In the genomic region with DNA sequence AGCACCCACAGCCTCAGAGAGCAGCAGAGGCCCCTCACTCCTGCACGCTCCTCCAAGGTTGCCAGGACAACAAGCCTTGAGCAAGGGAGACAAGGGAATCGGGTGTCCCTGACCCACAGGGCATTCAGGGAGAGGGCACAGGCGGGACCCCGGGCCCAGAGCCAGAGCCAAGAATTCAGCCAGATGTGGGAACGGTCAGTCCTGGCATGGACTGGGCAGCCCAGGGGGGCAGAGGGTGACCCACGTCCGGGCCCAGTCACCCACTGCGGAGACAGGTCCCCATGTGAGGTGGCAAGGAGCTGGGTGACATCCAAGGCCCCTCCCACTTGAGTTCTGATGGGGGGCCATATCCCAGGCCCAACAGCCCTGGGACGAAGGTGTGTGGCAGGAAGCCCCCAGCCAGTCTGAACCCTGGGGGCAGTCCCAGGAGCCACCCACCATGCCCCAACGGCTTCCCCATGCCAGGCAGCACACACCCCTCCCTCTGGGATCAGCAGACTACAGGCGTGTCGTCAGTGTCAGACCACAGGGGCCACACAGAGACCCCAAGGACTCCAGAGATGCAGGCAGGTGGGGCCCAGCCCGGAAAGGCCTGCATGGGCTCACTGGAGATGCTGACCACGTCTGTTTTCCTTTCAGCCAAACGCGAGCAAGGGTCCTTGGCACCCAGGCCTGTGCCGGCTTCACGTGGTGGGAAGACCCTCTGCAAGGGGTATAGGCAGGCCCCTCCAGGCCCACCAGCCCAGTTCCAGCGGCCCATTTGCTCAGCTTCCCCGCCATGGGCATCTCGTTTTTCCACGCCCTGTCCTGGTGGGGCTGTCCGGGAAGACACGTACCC, we compare ENCODE assay signal across 21 cellular contexts. TPM values are rescaled to one million over a fixed set of nuclear protein-coding genes. Genes with fewer than 3 reads are reported as not detected.
DNase-seq lines count a peak whose midpoint lies in the region; ATAC-seq and TF ChIP-seq lines count a peak whose summit lies in the region.
"Had no signal": no experiment of that assay in that cellular context is flagged by ENCODE, and none has a peak within 500 bp of the region (broad histone marks: within the 10 kb centered on the region; RNA-seq: fewer than 3 reads in every experiment).

No MANE protein-coding gene starts in this region.

- H4K20me1 ChIP-seq in osteoblast (ENCODE audit: insufficient read depth, low read length): no peaks in the 10 kb centered on the region
- H4K20me1 ChIP-seq: BLaER1 treated with 17β-estradiol and CSF1 and Interleukin-3, amounts not matched to agents 10 nM and 100 nM had no signal

- no peak overlapping the region for H2AFZ ChIP-seq in osteoblast (ENCODE audit: low read length)
- H2AFZ ChIP-seq: GM23248 had no signal

- CTCF ChIA-PET in activated CD4-positive, alpha-beta T cell treated with anti-CD3 and anti-CD28 coated beads, Interleukin-2, amount 10 ng/mL, durations not matched to agents 7 days and 5 days (lab: Charles Lee): no interaction called here

- no peak overlapping the region for H3K4me2 ChIP-seq in osteoblast (ENCODE audit: insufficient read depth, low read length)
- H3K4me2 ChIP-seq: BLaER1 treated with 17β-estradiol and CSF1 and Interleukin-3, amounts not matched to agents 10 nM and 100 nM had no signal

- no peaks in the 10 kb centered on the region for H3K9me3 Mint-ChIP-seq in activated CD4-positive, alpha-beta T cell treated with anti-CD3 and anti-CD28 coated beads, Interleukin-2, amount 10 ng/mL, durations not matched to agents 24 days and 14 days
- H3K9me3 Mint-ChIP-seq in activated CD4-positive, alpha-beta T cell treated with anti-CD3 and anti-CD28 coated beads, Interleukin-2, amount 10 ng/mL, durations not matched to agents 7 days and 5 days: no peaks in the 10 kb centered on the region
- no peaks in the 10 kb centered on the region for H3K9me3 Mint-ChIP-seq in CD14-positive monocyte
- H3K9me3 Mint-ChIP-seq: CD4-positive, alpha-beta T cell had no signal

- no peaks in the 10 kb centered on the region for H3K27me3 ChIP-seq in osteoblast (ENCODE audit: insufficient read depth, low read length)
- H3K27me3 ChIP-seq: BLaER1 treated with 17β-estradiol and CSF1 and Interleukin-3, amounts not matched to agents 10 nM and 100 nM had no signal

- intact Hi-C loops in activated CD4-positive, alpha-beta T cell treated with anti-CD3 and anti-CD28 coated beads, Interleukin-2, amount 10 ng/mL, durations not matched to agents 24 days and 14 days (cut with micrococcal nuclease): no loop called here
- intact Hi-C loops in CD14-positive monocyte (cut with micrococcal nuclease): no loop called here

- no peaks in the 10 kb centered on the region for H3K36me3 Mint-ChIP-seq in activated CD4-positive, alpha-beta T cell treated with anti-CD3 and anti-CD28 coated beads, Interleukin-2, amount 10 ng/mL, durations not matched to agents 24 days and 14 days (ENCODE audit: low read depth)
- no peaks in the 10 kb centered on the region for H3K36me3 Mint-ChIP-seq in activated CD4-positive, alpha-beta T cell treated with anti-CD3 and anti-CD28 coated beads, Interleukin-2, amount 10 ng/mL, durations not matched to agents 7 days and 5 days (ENCODE audit: low read depth)
- no peaks in the 10 kb centered on the region for H3K36me3 Mint-ChIP-seq in CD14-positive monocyte

- no peak overlapping the region for H3K27ac Mint-ChIP-seq in activated CD4-positive, alpha-beta T cell treated with anti-CD3 and anti-CD28 coated beads, Interleukin-2, amount 10 ng/mL, durations not matched to agents 24 days and 14 days
- no peak overlapping the region for H3K27ac Mint-ChIP-seq in activated CD4-positive, alpha-beta T cell treated with anti-CD3 and anti-CD28 coated beads, Interleukin-2, amount 10 ng/mL, durations not matched to agents 7 days and 5 days
- H3K27ac Mint-ChIP-seq in CD14-positive monocyte: peak overlapping the region in 1 of 7 donors; percentile 50
- H3K27ac Mint-ChIP-seq: CD4-positive, alpha-beta T cell had no signal

- H3K27ac ChIP-seq in coronary artery: no peak overlapping the region
- no peak overlapping the region for H3K27ac ChIP-seq in osteoblast (ENCODE audit: low read depth, low read length)
- H3K27ac ChIP-seq: 22Rv1; BLaER1 treated with 17β-estradiol and CSF1 and Interleukin-3, amounts not matched to agents 10 nM and 100 nM; GM23248 had no signal

- no peak for ATAC-seq in HG02610 (IDR thresholded peaks at IDR 0.05; ENCODE audit: unreplicated experiment)
- ATAC-seq: GM12878 had no signal

- no peaks in the 10 kb centered on the region for H3K79me2 ChIP-seq in osteoblast (ENCODE audit: insufficient read depth, low read length)

- H3K4me1 ChIP-seq in osteoblast (ENCODE audit: insufficient read depth, low read length): no peaks in the 10 kb centered on the region
- H3K4me1 ChIP-seq: BLaER1 treated with 17β-estradiol and CSF1 and Interleukin-3, amounts not matched to agents 10 nM and 100 nM; HAP-1 had no signal

- H3K4me1 Mint-ChIP-seq in activated CD4-positive, alpha-beta T cell treated with anti-CD3 and anti-CD28 coated beads, Interleukin-2, amount 10 ng/mL, durations not matched to agents 24 days and 14 days: no peaks in the 10 kb centered on the region
- no peaks in the 10 kb centered on the region for H3K4me1 Mint-ChIP-seq in activated CD4-positive, alpha-beta T cell treated with anti-CD3 and anti-CD28 coated beads, Interleukin-2, amount 10 ng/mL, durations not matched to agents 7 days and 5 days
- peaks cover 7% of the 10 kb centered on the region for H3K4me1 Mint-ChIP-seq in CD14-positive monocyte

- POLR2A ChIA-PET in activated CD4-positive, alpha-beta T cell treated with anti-CD3 and anti-CD28 coated beads, Interleukin-2, amount 10 ng/mL, durations not matched to agents 7 days and 5 days (lab: Charles Lee): no interaction called here

- H3K9me3 ChIP-seq in osteoblast (ENCODE audit: low read depth, low read length): no peaks in the 10 kb centered on the region
- H3K9me3 ChIP-seq: BLaER1 treated with 17β-estradiol and CSF1 and Interleukin-3, amounts not matched to agents 10 nM and 100 nM; HAP-1 had no signal

- H3K36me3 ChIP-seq in osteoblast (ENCODE audit: insufficient read depth, low read length): no peaks in the 10 kb centered on the region
- H3K36me3 ChIP-seq: BLaER1 treated with 17β-estradiol and CSF1 and Interleukin-3, amounts not matched to agents 10 nM and 100 nM; HAP-1 had no signal

- no peak overlapping the region for H3K4me3 ChIP-seq in coronary artery
- H3K4me3 ChIP-seq in osteoblast (ENCODE audit: insufficient read depth, low read length): no peak overlapping the region
- H3K4me3 ChIP-seq: BLaER1 treated with 17β-estradiol and CSF1 and Interleukin-3, amounts not matched to agents 10 nM and 100 nM; GM12878; GM23248; HAP-1 had no signal

- peaks cover 4% of the 10 kb centered on the region for H3K27me3 Mint-ChIP-seq in activated CD4-positive, alpha-beta T cell treated with anti-CD3 and anti-CD28 coated beads, Interleukin-2, amount 10 ng/mL, durations not matched to agents 24 days and 14 days
- H3K27me3 Mint-ChIP-seq in activated CD4-positive, alpha-beta T cell treated with anti-CD3 and anti-CD28 coated beads, Interleukin-2, amount 10 ng/mL, durations not matched to agents 7 days and 5 days: no peaks in the 10 kb centered on the region
- peaks cover 2 to 3% (median 2%) of the 10 kb centered on the region in 3 donors for H3K27me3 Mint-ChIP-seq in CD14-positive monocyte (ENCODE audit: low read depth in 3 of 3)
- H3K27me3 Mint-ChIP-seq: CD4-positive, alpha-beta T cell had no signal

- TF ChIP-seq CTCF in coronary artery (IDR thresholded peaks at IDR 0.05) (no peak), osteoblast (IDR thresholded peaks at IDR 0.05; ENCODE audit: extremely low read depth, low read depth, low read length) (no peak), CD14-positive monocyte (IDR thresholded peaks at IDR 0.05) (no peak)

- peak; percentile 51 for DNase-seq in activated CD4-positive, alpha-beta T cell treated with anti-CD3 and anti-CD28 coated beads, Interleukin-2, amount 10 ng/mL, durations not matched to agents 24 days and 14 days
- DNase-seq in activated CD4-positive, alpha-beta T cell treated with anti-CD3 and anti-CD28 coated beads, Interleukin-2, amount 10 ng/mL, durations not matched to agents 7 days and 5 days: no peak
- DNase-seq in coronary artery (ENCODE audit: low spot score): peak; percentile 64
- peak; percentile 14 for DNase-seq in left kidney (ENCODE audit: low read depth, low spot score)
- peak; percentile 66 for DNase-seq in osteoblast (ENCODE audit: insufficient read length, low spot score, missing footprints)
- no peak for DNase-seq in NCI-H2029 treated with DMSO at 0.1 percent for 48 hours (lab: John Stamatoyannopoulos, UW)
- DNase-seq in CD14-positive monocyte (ENCODE audit: low spot score): no peak
- DNase-seq: ACHN; Calu3; CD4-positive, alpha-beta T cell; DMS 273 treated with DMSO at 0.1 percent for 48 hours; GM23248; IMR-90 had no signal

- no peak overlapping the region for H3K4me3 Mint-ChIP-seq in activated CD4-positive, alpha-beta T cell treated with anti-CD3 and anti-CD28 coated beads, Interleukin-2, amount 10 ng/mL, durations not matched to agents 24 days and 14 days
- H3K4me3 Mint-ChIP-seq in activated CD4-positive, alpha-beta T cell treated with anti-CD3 and anti-CD28 coated beads, Interleukin-2, amount 10 ng/mL, durations not matched to agents 7 days and 5 days: no peak overlapping the region
- H3K4me3 Mint-ChIP-seq in CD14-positive monocyte: no peak overlapping the region
- H3K4me3 Mint-ChIP-seq: CD4-positive, alpha-beta T cell had no signal

RNA-seq across cellular contexts. Expression of gene USP6, which starts 23.0 kb away (rescaled TPM):
- 0.02 TPM in 2 replicates for total RNA-seq in activated CD4-positive, alpha-beta T cell treated with anti-CD3 and anti-CD28 coated beads, Interleukin-2, amount 10 ng/mL, durations not matched to agents 24 days and 14 days
- total RNA-seq in activated CD4-positive, alpha-beta T cell treated with anti-CD3 and anti-CD28 coated beads, Interleukin-2, amount 10 ng/mL, durations not matched to agents 7 days and 5 days: under 1 TPM; 0.05 to 0.06 TPM
- not detected in 2 replicates for total RNA-seq in osteoblast
- under 1 TPM; 0.02 TPM for polyA plus RNA-seq in CD14-positive monocyte
- total RNA-seq: Calu3, Daoy, G401, GM23248, HT-29, IMR-90 had no signal

RNA-seq across cellular contexts. Expression of gene ZNF232, which starts 27.2 kb away (rescaled TPM):
- 17.4 and 19.8 TPM in 2 replicates for total RNA-seq in activated CD4-positive, alpha-beta T cell treated with anti-CD3 and anti-CD28 coated beads, Interleukin-2, amount 10 ng/mL, durations not matched to agents 24 days and 14 days
- total RNA-seq in activated CD4-positive, alpha-beta T cell treated with anti-CD3 and anti-CD28 coated beads, Interleukin-2, amount 10 ng/mL, durations not matched to agents 7 days and 5 days: 10 to 100 TPM in 1 of 2 experiments, 1 to 10 TPM in 1; 9.3 to 12.0 TPM
- total RNA-seq in osteoblast: 8.0 and 8.3 TPM in 2 replicates
- polyA plus RNA-seq in CD14-positive monocyte: 1 to 10 TPM; 2.2 to 3.0 TPM

RNA-seq across cellular contexts. Expression of gene ZNF594, which starts 52.8 kb away (rescaled TPM):
- 10.1 and 12.1 TPM in 2 replicates for total RNA-seq in activated CD4-positive, alpha-beta T cell treated with anti-CD3 and anti-CD28 coated beads, Interleukin-2, amount 10 ng/mL, durations not matched to agents 24 days and 14 days
- 10 to 100 TPM; 11.3 to 11.6 TPM for total RNA-seq in activated CD4-positive, alpha-beta T cell treated with anti-CD3 and anti-CD28 coated beads, Interleukin-2, amount 10 ng/mL, durations not matched to agents 7 days and 5 days
- 8.7 and 11.5 TPM in 2 replicates for total RNA-seq in osteoblast
- polyA plus RNA-seq in CD14-positive monocyte: under 1 TPM in 1 of 2 donors, not detected in 1; 0.34 TPM

Comparison
In these comparisons a context has a peak if more than half of its experiments do, and no peak if none do; other contexts are left out.
1. DNase-seq: peak in activated CD4-positive, alpha-beta T cell treated with anti-CD3 and anti-CD28 coated beads, Interleukin-2, amount 10 ng/mL, durations not matched to agents 24 days and 14 days (single experiment), coronary artery (single experiment), left kidney (single experiment) and osteoblast (single experiment); none in activated CD4-positive, alpha-beta T cell treated with anti-CD3 and anti-CD28 coated beads, Interleukin-2, amount 10 ng/mL, durations not matched to agents 7 days and 5 days (single experiment), NCI-H2029 treated with DMSO at 0.1 percent for 48 hours (single experiment) and CD14-positive monocyte (single experiment).